15 cellular contexts compared by ENCODE assay signal in genomic region chr5:56569576-56569975, GRCh38.
DNase-seq lines count a peak whose midpoint lies in the region; ATAC-seq and TF ChIP-seq lines count a peak whose summit lies in the region.
"Had no signal": no experiment of that assay in that cellular context is flagged by ENCODE, and none has a peak within 500 bp of the region (broad histone marks: within the 10 kb centered on the region; RNA-seq: fewer than 3 reads in every experiment).

No MANE protein-coding gene starts in this region.

- DNase-seq in MCF 10A (ENCODE audit: unreplicated experiment) = peak; percentile 32
- DNase-seq in mammary epithelial cell = no peak
- DNase-seq in adipocyte (ENCODE audit: low read depth) = peak; percentile 79
- peak; percentile 77 for DNase-seq in fibroblast of villous mesenchyme (ENCODE audit: low read depth)
- DNase-seq in smooth muscle cell (lab: John Stamatoyannopoulos, UW; ENCODE audit: unreplicated experiment) = no peak
- DNase-seq in stimulated activated naive CD8-positive, alpha-beta T cell treated with anti-CD3 and anti-CD28 coated beads, Interleukin-15, amount 100 ng/mL, for 72 hours = no peak
- no peak for DNase-seq in endothelial cell (ENCODE audit: low spot score)
- DNase-seq: activated CD4-positive, alpha-beta T cell treated with anti-CD3 and anti-CD28 coated beads for 4 hours; NCI-H1930; spleen had no signal

- in situ Hi-C loops in mammary epithelial cell (cut with MboI; ENCODE audit: low sequenced_read_pairs in 2 of 2) = no loop called here

- dilution Hi-C loops in mammary epithelial cell (cut with HindIII; ENCODE audit: low sequenced_read_pairs) = no loop called here

- H3K4me1 ChIP-seq in mammary epithelial cell (ENCODE audit: insufficient read depth, low read length) (peaks cover 11% of the 10 kb centered on the region), adipocyte (ENCODE audit: control insufficient read depth, insufficient read depth, low read length) (peaks cover 24% of the 10 kb centered on the region), smooth muscle cell (ENCODE audit: low read depth) (peaks cover 9% of the 10 kb centered on the region)

- H3K27ac Mint-ChIP-seq in MCF 10A (ENCODE audit: low read depth, unreplicated experiment) = peak overlapping the region; percentile 13
- H3K27ac Mint-ChIP-seq in stimulated activated naive CD8-positive, alpha-beta T cell treated with anti-CD3 and anti-CD28 coated beads, Interleukin-15, amount 100 ng/mL, for 72 hours = no peak overlapping the region
- no peak overlapping the region for H3K27ac Mint-ChIP-seq in endothelial cell (ENCODE audit: unreplicated experiment)
- H3K27ac Mint-ChIP-seq: activated T-helper 2 cell treated with anti-CD3 and anti-CD28 coated beads, Interferon-gamma antibody, Interleukin-2, Interleukin-4, amounts not matched to agents 10 μg/mL and 5 μg/mL and 100 μg/mL, durations not matched to agents 14 hours and 24 hours and 36 hours; natural killer cell treated with Interleukin-12 subunit alpha and Interleukin-12 subunit beta and Interleukin-15 and Interleukin-18, amount 100 ng/mL, for 72 hours had no signal

- H2AFZ ChIP-seq in mammary epithelial cell (ENCODE audit: low read depth, low read length) (no peak overlapping the region), smooth muscle cell (ENCODE audit: low read depth) (no peak overlapping the region)

- no peaks in the 10 kb centered on the region for H3F3A ChIP-seq in smooth muscle cell (ENCODE audit: low read depth)

- ATAC-seq in GM21717 (IDR thresholded peaks at IDR 0.05; ENCODE audit: unreplicated experiment) = no peak
- ATAC-seq in stimulated activated naive CD8-positive, alpha-beta T cell treated with anti-CD3 and anti-CD28 coated beads, Interleukin-15, amount 100 ng/mL, for 72 hours = no peak
- ATAC-seq: natural killer cell treated with Interleukin-12 subunit alpha and Interleukin-12 subunit beta and Interleukin-15 and Interleukin-18, amount 100 ng/mL, for 72 hours had no signal

- TF ChIP-seq CTCF in MCF 10A (IDR thresholded peaks at IDR 0.05; ENCODE audit: unreplicated experiment) = no peak
- TF ChIP-seq CTCF in mammary epithelial cell (conservative IDR thresholded peaks at IDR 0.05 in 1 of 2, IDR thresholded peaks at IDR 0.05 in 1 of 2; ENCODE audit: extremely low read depth in 1 of 2, insufficient read depth in 1 of 2, low read depth in 1 of 2, low read length in 2 of 2) = no peak
- no peak for TF ChIP-seq CTCF in fibroblast of villous mesenchyme (IDR thresholded peaks at IDR 0.05; ENCODE audit: insufficient read depth, low read depth, low read length)
- TF ChIP-seq CTCF in smooth muscle cell (IDR thresholded peaks at IDR 0.05; ENCODE audit: borderline replicate concordance, insufficient read depth, poor library complexity, severe bottlenecking) = no peak
- no peak for TF ChIP-seq CTCF in endothelial cell (IDR thresholded peaks at IDR 0.05; ENCODE audit: unreplicated experiment)

- no peaks in the 10 kb centered on the region for H3K36me3 ChIP-seq in mammary epithelial cell (ENCODE audit: insufficient read depth, low read length)
- no peaks in the 10 kb centered on the region for H3K36me3 ChIP-seq in adipocyte (ENCODE audit: control insufficient read depth, insufficient read depth, low read length, severe bottlenecking)
- H3K36me3 ChIP-seq in smooth muscle cell (ENCODE audit: low read depth) = no peaks in the 10 kb centered on the region
- H3K36me3 ChIP-seq: cardiac muscle cell, esophagus muscularis mucosa, spleen had no signal

- H3K4me1 Mint-ChIP-seq in MCF 10A (ENCODE audit: insufficient read depth, unreplicated experiment) (peaks cover 7% of the 10 kb centered on the region), endothelial cell (ENCODE audit: unreplicated experiment) (peaks cover 13% of the 10 kb centered on the region)
- no peaks in the 10 kb centered on the region for H3K4me1 Mint-ChIP-seq in stimulated activated naive CD8-positive, alpha-beta T cell treated with anti-CD3 and anti-CD28 coated beads, Interleukin-15, amount 100 ng/mL, for 72 hours

- H3K4me2 ChIP-seq in mammary epithelial cell (ENCODE audit: insufficient read depth, low read depth, low read length) (no peak overlapping the region), smooth muscle cell (peak overlapping the region; percentile 59)

- H3K36me3 Mint-ChIP-seq in MCF 10A (ENCODE audit: insufficient read depth, unreplicated experiment) (no peaks in the 10 kb centered on the region), endothelial cell (ENCODE audit: low read depth, unreplicated experiment) (no peaks in the 10 kb centered on the region)
- H3K36me3 Mint-ChIP-seq: natural killer cell treated with Interleukin-12 subunit alpha and Interleukin-12 subunit beta and Interleukin-15 and Interleukin-18, amount 100 ng/mL, for 72 hours had no signal

- H3K9ac ChIP-seq in mammary epithelial cell (ENCODE audit: insufficient read depth, low read length) (no peak overlapping the region), adipocyte (ENCODE audit: low read length) (no peak overlapping the region), smooth muscle cell (ENCODE audit: low read depth) (peak overlapping the region; percentile 13)

- no peaks in the 10 kb centered on the region for H3K27me3 Mint-ChIP-seq in MCF 10A (ENCODE audit: insufficient read depth, unreplicated experiment)
- no peaks in the 10 kb centered on the region for H3K27me3 Mint-ChIP-seq in stimulated activated naive CD8-positive, alpha-beta T cell treated with anti-CD3 and anti-CD28 coated beads, Interleukin-15, amount 100 ng/mL, for 72 hours
- H3K27me3 Mint-ChIP-seq in endothelial cell (ENCODE audit: unreplicated experiment) = peaks cover 6% of the 10 kb centered on the region

- H4K20me1 ChIP-seq in mammary epithelial cell (ENCODE audit: insufficient read depth, low read length) (no peaks in the 10 kb centered on the region), smooth muscle cell (ENCODE audit: low read depth) (no peaks in the 10 kb centered on the region)

- H3K27ac ChIP-seq in mammary epithelial cell (ENCODE audit: insufficient read depth, low read depth, low read length) (no peak overlapping the region), smooth muscle cell (ENCODE audit: low read depth) (peak overlapping the region; percentile 56)
- H3K27ac ChIP-seq: cardiac muscle cell, esophagus muscularis mucosa had no signal

- no TSS peak for BruUV-seq in MCF 10A (replicated peaks; lab: Mats Ljungman, UMichigan)
- BruUV-seq in mammary epithelial cell (replicated peaks; lab: Mats Ljungman, UMichigan) = no TSS peak

- H3K79me2 ChIP-seq in mammary epithelial cell (ENCODE audit: insufficient read depth, low read length) (no peaks in the 10 kb centered on the region), smooth muscle cell (ENCODE audit: low read depth) (no peaks in the 10 kb centered on the region)

- H3K9me3 ChIP-seq in mammary epithelial cell (replicated peaks; ENCODE audit: insufficient read depth, low read length) = no peaks in the 10 kb centered on the region
- H3K9me3 ChIP-seq in adipocyte (ENCODE audit: control insufficient read depth, low read length) = peaks cover 5% of the 10 kb centered on the region
- H3K9me3 ChIP-seq in smooth muscle cell (replicated peaks; ENCODE audit: low read depth) = no peaks in the 10 kb centered on the region

- POLR2A ChIA-PET in MCF 10A (lab: Yijun Ruan, JAX) = interaction anchor here (0.8 kb wide), 1 partner anchor 25 kb away, joined by 3 read pairs; no protein-coding TSS in a partner anchor

- H3K9me3 Mint-ChIP-seq in MCF 10A (ENCODE audit: unreplicated experiment) (peaks cover 9% of the 10 kb centered on the region), endothelial cell (ENCODE audit: unreplicated experiment) (no peaks in the 10 kb centered on the region)
- H3K9me3 Mint-ChIP-seq in stimulated activated naive CD8-positive, alpha-beta T cell treated with anti-CD3 and anti-CD28 coated beads, Interleukin-15, amount 100 ng/mL, for 72 hours = peaks cover 0 to 12% of the 10 kb centered on the region in 2 donors

- H3K27me3 ChIP-seq in mammary epithelial cell (ENCODE audit: insufficient read depth, low read length) (no peaks in the 10 kb centered on the region), adipocyte (replicated peaks; ENCODE audit: control insufficient read depth, insufficient read depth, low read length) (peaks cover 22% of the 10 kb centered on the region), smooth muscle cell (ENCODE audit: low read depth) (no peaks in the 10 kb centered on the region)
- H3K27me3 ChIP-seq: cardiac muscle cell, esophagus muscularis mucosa, spleen had no signal

- WGBS in mammary epithelial cell (ENCODE audit: low coverage, missing lambda C conversion rate) = 47% methylated on average over 1 of the region's 1 CpG
- WGBS in smooth muscle cell (ENCODE audit: low lambda C conversion rate) = 37% methylated on average over 1 of the region's 1 CpG

- intact Hi-C loops in MCF 10A (cut with micrococcal nuclease) = no loop called here
- intact Hi-C loops in mammary epithelial cell (cut with micrococcal nuclease) = no loop called here

- CTCF ChIA-PET in MCF 10A (lab: Yijun Ruan, JAX) (no interaction called here), mammary epithelial cell (lab: Charles Lee; ENCODE audit: low non-redundant PET) (no interaction called here)

- H3K4me3 ChIP-seq in mammary epithelial cell (replicated peaks in 1 of 3; ENCODE audit: insufficient read depth in 1 of 3, low read depth in 2 of 3, low read length in 3 of 3) = no peak overlapping the region
- no peak overlapping the region for H3K4me3 ChIP-seq in adipocyte (ENCODE audit: low read length)
- H3K4me3 ChIP-seq in fibroblast of villous mesenchyme (ENCODE audit: low read depth, low read length) = no peak overlapping the region
- no peak overlapping the region for H3K4me3 ChIP-seq in smooth muscle cell
- H3K4me3 ChIP-seq: cardiac muscle cell, esophagus muscularis mucosa, spleen had no signal

- H3K4me3 Mint-ChIP-seq in MCF 10A (ENCODE audit: unreplicated experiment) = no peak overlapping the region
- no peak overlapping the region for H3K4me3 Mint-ChIP-seq in stimulated activated naive CD8-positive, alpha-beta T cell treated with anti-CD3 and anti-CD28 coated beads, Interleukin-15, amount 100 ng/mL, for 72 hours
- H3K4me3 Mint-ChIP-seq in endothelial cell (ENCODE audit: unreplicated experiment) = no peak overlapping the region
- H3K4me3 Mint-ChIP-seq: natural killer cell treated with Interleukin-12 subunit alpha and Interleukin-12 subunit beta and Interleukin-15 and Interleukin-18, amount 100 ng/mL, for 72 hours had no signal

Comparison
In these comparisons a context has a peak if more than half of its experiments do, and no peak if none do; other contexts are left out.
1. DNase-seq: peak in MCF 10A (single experiment), adipocyte (single experiment) and fibroblast of villous mesenchyme (single experiment); none in mammary epithelial cell (single experiment), smooth muscle cell (single experiment), stimulated activated naive CD8-positive, alpha-beta T cell treated with anti-CD3 and anti-CD28 coated beads, Interleukin-15, amount 100 ng/mL, for 72 hours (0 of 2) and endothelial cell (single experiment).